Comparison of ENCODE assay signal across 23 cellular contexts in the genomic region with DNA sequence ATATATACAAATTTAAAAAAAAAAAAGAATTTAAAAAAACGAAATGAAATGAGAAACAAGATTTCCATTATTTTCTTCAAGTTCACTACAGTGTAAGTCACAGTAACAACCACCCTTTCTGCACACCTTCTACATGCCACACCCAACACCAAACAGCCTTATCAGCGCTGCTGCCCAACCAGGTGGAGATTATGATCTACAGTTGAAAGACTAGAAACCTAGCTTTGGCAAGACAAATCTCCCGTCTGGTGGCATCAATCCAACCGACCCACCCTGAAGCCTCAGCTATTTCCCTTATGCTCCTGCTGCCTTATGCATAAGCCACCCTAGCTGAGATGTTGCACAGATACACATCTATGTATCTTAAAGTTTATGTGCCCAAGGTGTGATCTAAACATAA.
"Had no signal": no experiment of that assay in that cellular context is flagged by ENCODE, and none has a peak within 500 bp of the region (broad histone marks: within the 10 kb centered on the region; RNA-seq: fewer than 3 reads in every experiment).

No MANE protein-coding gene starts in this region.

- H3K4me3 ChIP-seq: adrenal gland, breast epithelium, SJSA1 had no signal

- DNase-seq: activated CD4-positive, alpha-beta T cell treated with anti-CD3 and anti-CD28 coated beads for 48 hours; activated CD4-positive, alpha-beta T cell treated with anti-CD3 and anti-CD28 coated beads, Interleukin-2, amount 50 U/mL, for 4 hours; activated CD4-positive, CD25-positive, alpha-beta regulatory T cell treated with anti-CD3 and anti-CD28 coated beads, Interleukin-2, amount 50 U/mL, for 72 hours; activated CD8-positive, alpha-beta memory T cell treated with anti-CD3 and anti-CD28 coated beads, Interleukin-2, amount 50 U/mL, for 48 hours; activated CD8-positive, alpha-beta T cell treated with anti-CD3 and anti-CD28 coated beads, Interleukin-2, amount 10 ng/mL, durations not matched to agents 7 days and 5 days; activated naive CD4-positive, alpha-beta T cell treated with anti-CD3 and anti-CD28 coated beads, Interleukin-2, amount 50 U/mL, for 16 hours; activated naive CD8-positive, alpha-beta T cell treated with anti-CD3 and anti-CD28 coated beads, Interleukin-2, amount 10 ng/mL, durations not matched to agents 7 days and 5 days; activated T-cell treated with anti-CD3 and anti-CD28 coated beads, Interleukin-2, amount 50 U/mL, for 1 hour; adrenal gland; anterior cingulate cortex; caudate nucleus; NCI-H1092; NCI-H1417; NCI-H1930; NCI-H345; NCI-H510A; SHP77; SW 1271 had no signal

- H3K9me3 ChIP-seq: adrenal gland, breast epithelium, SJSA1 had no signal

- H3K36me3 ChIP-seq: adrenal gland, breast epithelium had no signal

- H3K27me3 ChIP-seq: adrenal gland, breast epithelium, SJSA1 had no signal

- FAIRE-seq: RCC 7860 had no signal

- H3K27ac ChIP-seq: adrenal gland, breast epithelium, SJSA1 had no signal

- H3K4me1 ChIP-seq: breast epithelium had no signal

- ATAC-seq: activated CD8-positive, alpha-beta T cell treated with anti-CD3 and anti-CD28 coated beads, Interleukin-2, amount 10 ng/mL, durations not matched to agents 7 days and 5 days; SK-N-SH treated with all-trans-retinoic acid at 6 μM for 48 hours; WTC11 had no signal
